Comparison of ENCODE assay signal across 27 cellular contexts in genomic region chr13:28566891-28567290, GRCh38.
"Had no signal": no experiment of that assay in that cellular context is flagged by ENCODE, and none has a peak within 500 bp of the region (broad histone marks: within the 10 kb centered on the region; RNA-seq: fewer than 3 reads in every experiment).

No MANE protein-coding gene starts in this region.

- H3K36me3 ChIP-seq: stomach, suprapubic skin, thoracic aorta, tibial artery, tibial nerve, transverse colon, upper lobe of left lung, upper lobe of right lung, uterus, vagina had no signal

- H3K27me3 ChIP-seq: stomach, suprapubic skin, testis, tibial artery, tibial nerve, transverse colon, upper lobe of left lung, upper lobe of right lung, uterus, vagina had no signal

- H3K4me3 ChIP-seq: stomach, suprapubic skin, testis, thoracic aorta, tibial artery, tibial nerve, transverse colon, upper lobe of left lung, upper lobe of right lung, uterus, vagina had no signal

- DNase-seq: stimulated activated CD4-positive, alpha-beta T cell treated with anti-CD3 and anti-CD28 coated beads, Interleukin-2, amount 100 ng/mL, for 24 hours; stimulated activated CD4-positive, alpha-beta T cell treated with anti-CD3 and anti-CD28 coated beads, Interleukin-2, amount 100 ng/mL, for 48 hours; stimulated activated CD4-positive, alpha-beta T cell treated with anti-CD3 and anti-CD28 coated beads, Interleukin-4, amount 100 ng/mL, for 1 hour; stimulated activated CD4-positive, alpha-beta T cell treated with anti-CD3 and anti-CD28 coated beads, Interleukin-4, amount 100 ng/mL, for 24 hours; stimulated activated CD4-positive, alpha-beta T cell treated with anti-CD3 and anti-CD28 coated beads, Interleukin-4, amount 100 ng/mL, for 4 hours; stimulated activated CD8-positive, alpha-beta memory T cell treated with anti-CD3 and anti-CD28 coated beads, Interleukin-4, amount 100 ng/mL, for 48 hours; stimulated activated naive B cell treated with anti-CD40 and anti-IgM and Interleukin-4, amounts not matched to agents 10 μg/mL and 1 μg/mL and 100 μg/mL, for 72 hours; stimulated activated naive CD4-positive, alpha-beta T cell; stimulated activated naive CD4-positive, alpha-beta T cell treated with Interleukin-2 at 50 U/mL for 16 hours; stimulated activated naive CD8-positive, alpha-beta T cell treated with anti-CD3 and anti-CD28 coated beads, Interleukin-15, amount 100 ng/mL, for 72 hours; stimulated activated naive CD8-positive, alpha-beta T cell treated with anti-CD3 and anti-CD28 coated beads, Interleukin-15, Interleukin-2, amounts not matched to agents 100 U/mL and 50 U/mL, for 24 hours; stomach; substantia nigra; testis; tibial artery; transverse colon; upper lobe of left lung; upper lobe of right lung; uterus had no signal

- H3K36me3 Mint-ChIP-seq: stimulated activated effector memory CD8-positive, alpha-beta T cell treated with anti-CD3 and anti-CD28 coated beads, Interleukin-12 subunit alpha, Interleukin-12 subunit beta, amount 100 ng/mL, for 72 hours; stimulated activated memory B cell treated with anti-CD40 and anti-IgM and Interleukin-4, amounts not matched to agents 10 μg/mL and 1 μg/mL and 100 μg/mL, for 72 hours; stimulated activated naive B cell treated with anti-CD40 and anti-IgM and Interleukin-4, amounts not matched to agents 10 μg/mL and 1 μg/mL and 100 μg/mL, for 72 hours; type B pancreatic cell had no signal

- H3K27ac ChIP-seq: stomach, suprapubic skin, testis, thoracic aorta, tibial artery, tibial nerve, transverse colon, upper lobe of left lung, upper lobe of right lung, uterus, vagina had no signal

- H3K9me3 ChIP-seq: stomach, suprapubic skin, testis, thoracic aorta, tibial artery, tibial nerve, transverse colon, upper lobe of left lung, upper lobe of right lung, uterus, vagina had no signal

- H3K27ac Mint-ChIP-seq: stimulated activated effector memory CD8-positive, alpha-beta T cell treated with anti-CD3 and anti-CD28 coated beads, Interleukin-12 subunit alpha, Interleukin-12 subunit beta, amount 100 ng/mL, for 72 hours; stimulated activated memory B cell treated with anti-CD40 and anti-IgM and Interleukin-4, amounts not matched to agents 10 μg/mL and 1 μg/mL and 100 μg/mL, for 72 hours; stimulated activated naive B cell treated with anti-CD40 and anti-IgM and Interleukin-4, amounts not matched to agents 10 μg/mL and 1 μg/mL and 100 μg/mL, for 72 hours; stimulated activated naive CD8-positive, alpha-beta T cell treated with anti-CD3 and anti-CD28 coated beads, Interleukin-15, Interleukin-2, amounts not matched to agents 100 ng/mL and 50 ng/mL, for 24 hours; type B pancreatic cell had no signal

- H3K4me1 ChIP-seq: stomach, testis, tibial artery, tibial nerve, transverse colon, upper lobe of right lung, uterus, vagina had no signal

- ATAC-seq: stimulated activated effector memory CD8-positive, alpha-beta T cell treated with anti-CD3 and anti-CD28 coated beads, Interleukin-12 subunit alpha, Interleukin-12 subunit beta, amount 100 ng/mL, for 72 hours; stimulated activated memory B cell treated with anti-CD40 and anti-IgM and Interleukin-4, amounts not matched to agents 10 μg/mL and 1 μg/mL and 100 μg/mL, for 72 hours; stimulated activated naive B cell treated with anti-CD40 and anti-IgM and Interleukin-4, amounts not matched to agents 10 μg/mL and 1 μg/mL and 100 μg/mL, for 72 hours; stimulated activated naive CD8-positive, alpha-beta T cell treated with anti-CD3 and anti-CD28 coated beads, Interleukin-15, amount 100 ng/mL, for 72 hours; stimulated activated naive CD8-positive, alpha-beta T cell treated with anti-CD3 and anti-CD28 coated beads, Interleukin-15, Interleukin-2, amounts not matched to agents 100 U/mL and 50 U/mL, for 24 hours; upper lobe of right lung had no signal

- H3K4me1 Mint-ChIP-seq: stimulated activated effector memory CD8-positive, alpha-beta T cell treated with anti-CD3 and anti-CD28 coated beads, Interleukin-12 subunit alpha, Interleukin-12 subunit beta, amount 100 ng/mL, for 72 hours; stimulated activated memory B cell treated with anti-CD40 and anti-IgM and Interleukin-4, amounts not matched to agents 10 μg/mL and 1 μg/mL and 100 μg/mL, for 72 hours; stimulated activated naive B cell treated with anti-CD40 and anti-IgM and Interleukin-4, amounts not matched to agents 10 μg/mL and 1 μg/mL and 100 μg/mL, for 72 hours; stimulated activated naive CD8-positive, alpha-beta T cell treated with anti-CD3 and anti-CD28 coated beads, Interleukin-15, amount 100 ng/mL, for 72 hours had no signal

- H3K4me3 Mint-ChIP-seq: stimulated activated effector memory CD8-positive, alpha-beta T cell treated with anti-CD3 and anti-CD28 coated beads, Interleukin-12 subunit alpha, Interleukin-12 subunit beta, amount 100 ng/mL, for 72 hours; stimulated activated memory B cell treated with anti-CD40 and anti-IgM and Interleukin-4, amounts not matched to agents 10 μg/mL and 1 μg/mL and 100 μg/mL, for 72 hours; stimulated activated naive B cell treated with anti-CD40 and anti-IgM and Interleukin-4, amounts not matched to agents 10 μg/mL and 1 μg/mL and 100 μg/mL, for 72 hours; stimulated activated naive CD8-positive, alpha-beta T cell treated with anti-CD3 and anti-CD28 coated beads, Interleukin-15, amount 100 ng/mL, for 72 hours; stimulated activated naive CD8-positive, alpha-beta T cell treated with anti-CD3 and anti-CD28 coated beads, Interleukin-15, Interleukin-2, amounts not matched to agents 100 ng/mL and 50 ng/mL, for 24 hours; type B pancreatic cell had no signal

- H3K9me3 Mint-ChIP-seq: stimulated activated effector memory CD8-positive, alpha-beta T cell treated with anti-CD3 and anti-CD28 coated beads, Interleukin-12 subunit alpha, Interleukin-12 subunit beta, amount 100 ng/mL, for 72 hours; stimulated activated memory B cell treated with anti-CD40 and anti-IgM and Interleukin-4, amounts not matched to agents 10 μg/mL and 1 μg/mL and 100 μg/mL, for 72 hours; stimulated activated naive B cell treated with anti-CD40 and anti-IgM and Interleukin-4, amounts not matched to agents 10 μg/mL and 1 μg/mL and 100 μg/mL, for 72 hours; stimulated activated naive CD8-positive, alpha-beta T cell treated with anti-CD3 and anti-CD28 coated beads, Interleukin-15, amount 100 ng/mL, for 72 hours; stimulated activated naive CD8-positive, alpha-beta T cell treated with anti-CD3 and anti-CD28 coated beads, Interleukin-15, Interleukin-2, amounts not matched to agents 100 ng/mL and 50 ng/mL, for 24 hours; type B pancreatic cell had no signal
